ENCODE assay signal across 8 cellular contexts in genomic region chr13:33611016-33611805, GRCh38.
DNase-seq lines count a peak whose midpoint lies in the region; ATAC-seq and TF ChIP-seq lines count a peak whose summit lies in the region.

No MANE protein-coding gene starts in this region.

- no peaks in the 10 kb centered on the region for H3K36me3 ChIP-seq in stomach smooth muscle (ENCODE audit: control insufficient read depth in 2 of 2, insufficient read depth in 2 of 2, low read length in 2 of 2)

- DNase-seq in NCI-H2196 treated with DMSO at 0.1 percent for 48 hours (lab: John Stamatoyannopoulos, UW; ENCODE audit: unreplicated experiment) (peak; percentile 32), kidney tubule cell (ENCODE audit: low spot score) (peak; percentile 66), DMS53 treated with DMSO at 0.1 percent for 48 hours (lab: John Stamatoyannopoulos, UW; ENCODE audit: unreplicated experiment) (no peak)

- peak overlapping the region; percentile 77 for H3K27ac ChIP-seq in stomach smooth muscle (ENCODE audit: low read length)

- peak overlapping the region; percentile 45 to 79 (median 63) for H3K4me3 Mint-ChIP-seq in brain

- H3K27ac Mint-ChIP-seq in brain = peak overlapping the region; percentile 76 to 91 (median 83)

- H3K9ac ChIP-seq in stomach smooth muscle (ENCODE audit: low read length in 2 of 2) = peak overlapping the region in 1 of 2 donors; percentile 5

- no peak for ATAC-seq in HG02642 (IDR thresholded peaks at IDR 0.05; ENCODE audit: poor library complexity, unreplicated experiment)
- ATAC-seq in HG03025 (IDR thresholded peaks at IDR 0.05; ENCODE audit: low FRiP score, unreplicated experiment) = no peak
- no peak for ATAC-seq in HG03280 (IDR thresholded peaks at IDR 0.05; ENCODE audit: unreplicated experiment)

- H3K27me3 Mint-ChIP-seq in brain = peaks cover 3% of the 10 kb centered on the region

- H3K4me1 Mint-ChIP-seq in brain = peaks cover 61% of the 10 kb centered on the region

- peaks cover 0 to 12% (median 2%) of the 10 kb centered on the region in 5 experiments for H3K9me3 Mint-ChIP-seq in brain

- TF ChIP-seq CTCF in brain (conservative IDR thresholded peaks at IDR 0.05) = no peak

- H3K9me3 ChIP-seq in stomach smooth muscle (ENCODE audit: control insufficient read depth in 2 of 2, low read length in 2 of 2) = no peaks in the 10 kb centered on the region

- peak overlapping the region in 1 of 2 donors; percentile 58 for H3K4me3 ChIP-seq in stomach smooth muscle (ENCODE audit: low read length in 2 of 2)

- no peaks in the 10 kb centered on the region for H3K27me3 ChIP-seq in stomach smooth muscle (ENCODE audit: control insufficient read depth in 1 of 2, insufficient read depth in 2 of 2, low read length in 2 of 2)

- H3K4me1 ChIP-seq in stomach smooth muscle (ENCODE audit: control insufficient read depth, insufficient read depth, low read length) = peaks cover 27% of the 10 kb centered on the region

- no peaks in the 10 kb centered on the region for H3K36me3 Mint-ChIP-seq in brain
